In genomic region chr2:101486994-101487393, GRCh38 we compare ENCODE assay signal across 1 cellular context.
TF ChIP-seq lines count a peak whose summit lies in the region.

No MANE protein-coding gene starts in this region.

TF ChIP-seq in GM23338, 12 proteins besides CTCF, POLR2A, EP300 and RAD21 (continued from another document):
- TF ChIP-seq, protein P1, sequence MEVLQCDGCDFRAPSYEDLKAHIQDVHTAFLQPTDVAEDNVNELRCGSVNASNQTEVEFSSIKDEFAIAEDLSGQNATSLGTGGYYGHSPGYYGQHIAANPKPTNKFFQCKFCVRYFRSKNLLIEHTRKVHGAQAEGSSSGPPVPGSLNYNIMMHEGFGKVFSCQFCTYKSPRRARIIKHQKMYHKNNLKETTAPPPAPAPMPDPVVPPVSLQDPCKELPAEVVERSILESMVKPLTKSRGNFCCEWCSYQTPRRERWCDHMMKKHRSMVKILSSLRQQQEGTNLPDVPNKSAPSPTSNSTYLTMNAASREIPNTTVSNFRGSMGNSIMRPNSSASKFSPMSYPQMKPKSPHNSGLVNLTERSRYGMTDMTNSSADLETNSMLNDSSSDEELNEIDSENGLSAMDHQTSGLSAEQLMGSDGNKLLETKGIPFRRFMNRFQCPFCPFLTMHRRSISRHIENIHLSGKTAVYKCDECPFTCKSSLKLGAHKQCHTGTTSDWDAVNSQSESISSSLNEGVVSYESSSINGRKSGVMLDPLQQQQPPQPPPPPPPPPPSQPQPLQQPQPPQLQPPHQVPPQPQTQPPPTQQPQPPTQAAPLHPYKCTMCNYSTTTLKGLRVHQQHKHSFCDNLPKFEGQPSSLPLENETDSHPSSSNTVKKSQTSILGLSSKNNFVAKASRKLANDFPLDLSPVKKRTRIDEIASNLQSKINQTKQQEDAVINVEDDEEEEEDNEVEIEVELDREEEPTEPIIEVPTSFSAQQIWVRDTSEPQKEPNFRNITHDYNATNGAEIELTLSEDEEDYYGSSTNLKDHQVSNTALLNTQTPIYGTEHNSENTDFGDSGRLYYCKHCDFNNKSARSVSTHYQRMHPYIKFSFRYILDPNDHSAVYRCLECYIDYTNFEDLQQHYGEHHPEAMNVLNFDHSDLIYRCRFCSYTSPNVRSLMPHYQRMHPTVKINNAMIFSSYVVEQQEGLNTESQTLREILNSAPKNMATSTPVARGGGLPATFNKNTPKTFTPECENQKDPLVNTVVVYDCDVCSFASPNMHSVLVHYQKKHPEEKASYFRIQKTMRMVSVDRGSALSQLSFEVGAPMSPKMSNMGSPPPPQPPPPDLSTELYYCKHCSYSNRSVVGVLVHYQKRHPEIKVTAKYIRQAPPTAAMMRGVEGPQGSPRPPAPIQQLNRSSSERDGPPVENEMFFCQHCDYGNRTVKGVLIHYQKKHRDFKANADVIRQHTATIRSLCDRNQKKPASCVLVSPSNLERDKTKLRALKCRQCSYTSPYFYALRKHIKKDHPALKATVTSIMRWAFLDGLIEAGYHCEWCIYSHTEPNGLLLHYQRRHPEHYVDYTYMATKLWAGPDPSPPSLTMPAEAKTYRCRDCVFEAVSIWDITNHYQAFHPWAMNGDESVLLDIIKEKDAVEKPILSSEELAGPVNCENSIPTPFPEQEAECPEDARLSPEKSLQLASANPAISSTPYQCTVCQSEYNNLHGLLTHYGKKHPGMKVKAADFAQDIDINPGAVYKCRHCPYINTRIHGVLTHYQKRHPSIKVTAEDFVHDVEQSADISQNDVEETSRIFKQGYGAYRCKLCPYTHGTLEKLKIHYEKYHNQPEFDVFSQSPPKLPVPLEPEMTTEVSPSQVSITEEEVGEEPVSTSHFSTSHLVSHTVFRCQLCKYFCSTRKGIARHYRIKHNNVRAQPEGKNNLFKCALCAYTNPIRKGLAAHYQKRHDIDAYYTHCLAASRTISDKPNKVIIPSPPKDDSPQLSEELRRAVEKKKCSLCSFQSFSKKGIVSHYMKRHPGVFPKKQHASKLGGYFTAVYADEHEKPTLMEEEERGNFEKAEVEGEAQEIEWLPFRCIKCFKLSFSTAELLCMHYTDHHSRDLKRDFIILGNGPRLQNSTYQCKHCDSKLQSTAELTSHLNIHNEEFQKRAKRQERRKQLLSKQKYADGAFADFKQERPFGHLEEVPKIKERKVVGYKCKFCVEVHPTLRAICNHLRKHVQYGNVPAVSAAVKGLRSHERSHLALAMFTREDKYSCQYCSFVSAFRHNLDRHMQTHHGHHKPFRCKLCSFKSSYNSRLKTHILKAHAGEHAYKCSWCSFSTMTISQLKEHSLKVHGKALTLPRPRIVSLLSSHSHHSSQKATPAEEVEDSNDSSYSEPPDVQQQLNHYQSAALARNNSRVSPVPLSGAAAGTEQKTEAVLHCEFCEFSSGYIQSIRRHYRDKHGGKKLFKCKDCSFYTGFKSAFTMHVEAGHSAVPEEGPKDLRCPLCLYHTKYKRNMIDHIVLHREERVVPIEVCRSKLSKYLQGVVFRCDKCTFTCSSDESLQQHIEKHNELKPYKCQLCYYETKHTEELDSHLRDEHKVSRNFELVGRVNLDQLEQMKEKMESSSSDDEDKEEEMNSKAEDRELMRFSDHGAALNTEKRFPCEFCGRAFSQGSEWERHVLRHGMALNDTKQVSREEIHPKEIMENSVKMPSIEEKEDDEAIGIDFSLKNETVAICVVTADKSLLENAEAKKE (CRISPR knock-in tag; IDR thresholded peaks at IDR 0.05) = no peak
- TF ChIP-seq ZNF331 (CRISPR knock-in tag; IDR thresholded peaks at IDR 0.05; ENCODE audit: low read depth) (no peak), ETS1 (IDR thresholded peaks at IDR 0.05) (no peak), ZNF114 (CRISPR knock-in tag; IDR thresholded peaks at IDR 0.05) (no peak)
